25 cellular contexts compared by ENCODE assay signal in genomic region chr5:78705826-78706225, GRCh38.
"Had no signal": no experiment of that assay in that cellular context is flagged by ENCODE, and none has a peak within 500 bp of the region (broad histone marks: within the 10 kb centered on the region; RNA-seq: fewer than 3 reads in every experiment).

No MANE protein-coding gene starts in this region.

- H3K4me1 Mint-ChIP-seq: activated CD4-positive, alpha-beta T cell treated with anti-CD3 and anti-CD28 coated beads, Interleukin-2, amount 10 ng/mL, durations not matched to agents 7 days and 5 days; activated naive CD8-positive, alpha-beta T cell treated with anti-CD3 and anti-CD28 coated beads, Interleukin-2, amount 50 U/mL, for 24 hours; T-cell had no signal

- ATAC-seq: activated naive CD4-positive, alpha-beta T cell treated with anti-CD3 and anti-CD28 coated beads, Interleukin-2, amount 50 U/mL, for 72 hours; activated naive CD8-positive, alpha-beta T cell treated with anti-CD3 and anti-CD28 coated beads, Interleukin-2, amount 50 U/mL, for 24 hours; activated T-cell treated with anti-CD3 and anti-CD28 coated beads, Interleukin-2, amount 50 U/mL, for 4 hours; PC-3; T-cell had no signal

- H3K36me3 Mint-ChIP-seq: activated CD4-positive, alpha-beta memory T cell treated with anti-CD3 and anti-CD28 coated beads for 36 hours; T-cell had no signal

- FAIRE-seq: RCC 7860, TTC549 had no signal

- H3K27ac Mint-ChIP-seq: activated B cell treated with CpG ODN at 0.5 μM for 24 hours; activated CD4-positive, alpha-beta memory T cell treated with anti-CD3 and anti-CD28 coated beads for 36 hours; activated CD4-positive, alpha-beta T cell treated with anti-CD3 and anti-CD28 coated beads, Interleukin-2, amount 10 ng/mL, durations not matched to agents 7 days and 5 days; activated naive CD4-positive, alpha-beta T cell treated with anti-CD3 and anti-CD28 coated beads, Interleukin-2, amount 50 U/mL, for 72 hours; activated naive CD8-positive, alpha-beta T cell treated with anti-CD3 and anti-CD28 coated beads, Interleukin-2, amount 50 U/mL, for 24 hours; T-cell had no signal

- DNase-seq: activated B cell treated with CpG ODN at 0.5 μM for 24 hours; activated CD4-positive, alpha-beta memory T cell treated with anti-CD3 and anti-CD28 coated beads for 36 hours; activated CD4-positive, alpha-beta T cell treated with anti-CD3 and anti-CD28 coated beads, Interleukin-2, amount 10 ng/mL, durations not matched to agents 7 days and 5 days; activated CD8-positive, alpha-beta memory T cell treated with anti-CD3 and anti-CD28 coated beads for 24 hours; activated effector memory CD4-positive, alpha-beta T cell treated with anti-CD3 and anti-CD28 coated beads, Interleukin-2, amount 50 U/mL, for 16 hours; activated naive CD4-positive, alpha-beta T cell treated with Interleukin-2 at 50 U/mL for 16 hours; activated naive CD8-positive, alpha-beta T cell treated with anti-CD3 and anti-CD28 coated beads, Interleukin-2, amount 50 U/mL, for 24 hours; activated T-cell treated with anti-CD3 and anti-CD28 coated beads, Interleukin-2, amount 50 U/mL, for 4 hours; amniotic stem cell; caudate nucleus; KG1; NCI-H1092; NCI-H1417; NCI-H2029 treated with DMSO at 0.1 percent for 48 hours; NCI-H345; NCI-H510A; NCI-H526 treated with DMSO at 0.1 percent for 48 hours; PC-3; SHP77; T-cell; T-helper 2 cell; T1000 had no signal

- H3K27me3 Mint-ChIP-seq: activated B cell treated with CpG ODN at 0.5 μM for 24 hours; activated CD4-positive, alpha-beta memory T cell treated with anti-CD3 and anti-CD28 coated beads for 36 hours; activated naive CD8-positive, alpha-beta T cell treated with anti-CD3 and anti-CD28 coated beads, Interleukin-2, amount 50 U/mL, for 24 hours had no signal

- H3K9me3 Mint-ChIP-seq: activated B cell treated with CpG ODN at 0.5 μM for 24 hours; activated CD4-positive, alpha-beta memory T cell treated with anti-CD3 and anti-CD28 coated beads for 36 hours; activated T-cell treated with anti-CD3 and anti-CD28 coated beads, Interleukin-2, amount 50 U/mL, for 4 hours had no signal

- H3K4me3 Mint-ChIP-seq: activated B cell treated with CpG ODN at 0.5 μM for 24 hours; activated CD4-positive, alpha-beta memory T cell treated with anti-CD3 and anti-CD28 coated beads for 36 hours; activated CD4-positive, alpha-beta T cell treated with anti-CD3 and anti-CD28 coated beads, Interleukin-2, amount 10 ng/mL, durations not matched to agents 7 days and 5 days; activated naive CD8-positive, alpha-beta T cell treated with anti-CD3 and anti-CD28 coated beads, Interleukin-2, amount 50 U/mL, for 24 hours; activated T-cell treated with anti-CD3 and anti-CD28 coated beads, Interleukin-2, amount 50 U/mL, for 4 hours; T-cell had no signal
